In genomic region chr19:12550951-12551832, GRCh38 we compare ENCODE assay signal across 1 cellular context.
A peak's percentile ranks its signal among the peaks of the same experiment; 100 is the strongest.
TF ChIP-seq lines count a peak whose summit lies in the region.

ZNF564 (minus strand) TSS chr19:12551482; CDS start chr19:12551332, 150 bp downstream.

TF ChIP-seq in K562, 482 proteins besides CTCF, POLR2A, EP300 and RAD21 (continued from another document and continues in another):
- TF ChIP-seq E2F8 (IDR thresholded peaks at IDR 0.05; ENCODE audit: low read depth, partially characterized antibody) (peak; percentile 64), THRA (IDR thresholded peaks at IDR 0.05) (no peak), GMEB1 (CRISPR knock-in tag; IDR thresholded peaks at IDR 0.05) (no peak), ZNF431 (CRISPR knock-in tag; IDR thresholded peaks at IDR 0.05) (no peak), RB1 (IDR thresholded peaks at IDR 0.05; ENCODE audit: low read depth) (peak; percentile 69), KAT7 (CRISPR knock-in tag; IDR thresholded peaks at IDR 0.05; ENCODE audit: borderline replicate concordance) (peak; percentile 41; the same call in 1 of the 2 replicates), ZNF586 (CRISPR knock-in tag; conservative IDR thresholded peaks at IDR 0.05) (no peak), LCOR (CRISPR knock-in tag; IDR thresholded peaks at IDR 0.05) (peak; percentile 63; the same call in 1 of the 2 replicates), MLLT1 (IDR thresholded peaks at IDR 0.05) (peak in 1 of 2 experiments; percentile 37; a peak in 1 of 4 replicates), MYBL2 (IDR thresholded peaks at IDR 0.05; ENCODE audit: low read depth) (no peak), MYBL2 (CRISPR knock-in tag; IDR thresholded peaks at IDR 0.05; ENCODE audit: borderline replicate concordance) (no peak), ZBTB8A (IDR thresholded peaks at IDR 0.05; ENCODE audit: partially characterized antibody) (no peak), SRSF1 (IDR thresholded peaks at IDR 0.05; ENCODE audit: low read depth, low read length) (0 out of 2 replicates have a peak, but pooled peaks have one; percentile 37), ARID3A (IDR thresholded peaks at IDR 0.05; ENCODE audit: borderline replicate concordance, low read depth, low read length) (peak; percentile 57; the same call in 1 of the 2 replicates), GABPB1 (CRISPR knock-in tag; IDR thresholded peaks at IDR 0.05) (peak; percentile 96), TAF9B (IDR thresholded peaks at IDR 0.05; ENCODE audit: partially characterized antibody) (peak; percentile 60), ETV1 (tag; conservative IDR thresholded peaks at IDR 0.05; ENCODE audit: low read depth) (peak; percentile 80), FOXK2 (conservative IDR thresholded peaks at IDR 0.05 in 1 of 2, IDR thresholded peaks at IDR 0.05 in 1 of 2; ENCODE audit: low read depth in 2 of 2) (peak; percentile 12 to 59), CHD2 (IDR thresholded peaks at IDR 0.05; ENCODE audit: low read depth, low read length) (peak; percentile 80), ZNF217 (CRISPR knock-in tag; IDR thresholded peaks at IDR 0.05) (no peak), SPI1 (IDR thresholded peaks at IDR 0.05; ENCODE audit: borderline replicate concordance, low read depth, low read length) (peak; percentile 81), FOSL1 (tag; conservative IDR thresholded peaks at IDR 0.05) (0 out of 2 replicates have a peak, but pooled peaks have one; percentile 41), ZFP91 (CRISPR knock-in tag; IDR thresholded peaks at IDR 0.05) (no peak), SMAD4 (CRISPR knock-in tag; conservative IDR thresholded peaks at IDR 0.05) (peak; percentile 66), EP400 (IDR thresholded peaks at IDR 0.05) (peak; percentile 94), RCOR1 (IDR thresholded peaks at IDR 0.05; ENCODE audit: borderline replicate concordance in 1 of 2, low read depth in 2 of 2, low read length in 2 of 2) (peak in 1 of 2 experiments; percentile 3; a peak in 1 of 4 replicates), SMAD1 (IDR thresholded peaks at IDR 0.05; ENCODE audit: low read depth, low read length, partially characterized antibody) (peak; percentile 15), ZEB2 (IDR thresholded peaks at IDR 0.05) (peak; percentile 26; the same call in 1 of the 2 replicates), KDM1A (IDR thresholded peaks at IDR 0.05) (no peak), POLR2AphosphoS2 (IDR thresholded peaks at IDR 0.05; ENCODE audit: low read length) (peak; percentile 74; the same call in 1 of the 2 replicates), TGIF2 (CRISPR knock-in tag; IDR thresholded peaks at IDR 0.05) (no peak), ZHX1 (conservative IDR thresholded peaks at IDR 0.05; ENCODE audit: low read length) (peak; percentile 52; the same call in 1 of the 2 replicates), ELF4 (CRISPR knock-in tag; IDR thresholded peaks at IDR 0.05) (0 out of 2 replicates have a peak, but pooled peaks have one; percentile 5), ZNF124 (CRISPR knock-in tag; IDR thresholded peaks at IDR 0.05) (no peak), CBX1 (IDR thresholded peaks at IDR 0.05; ENCODE audit: low read depth) (peak; percentile 44), BACH1 (tag; IDR thresholded peaks at IDR 0.05) (no peak), MNT (conservative IDR thresholded peaks at IDR 0.05) (peak; percentile 62 to 80; a peak in 3 of 4 replicates), HEY1 (CRISPR knock-in tag; IDR thresholded peaks at IDR 0.05; ENCODE audit: borderline replicate concordance) (no peak), SMARCA5 (IDR thresholded peaks at IDR 0.05) (no peak), POLR2G (IDR thresholded peaks at IDR 0.05; ENCODE audit: low read depth, low read length) (peak; percentile 94), SP1 (CRISPR knock-in tag; IDR thresholded peaks at IDR 0.05) (peak; percentile 81), STAT5B (CRISPR knock-in tag; IDR thresholded peaks at IDR 0.05) (no peak), NONO (IDR thresholded peaks at IDR 0.05; ENCODE audit: low read depth in 2 of 2, low read length in 1 of 2) (peak in 1 of 2 experiments; percentile 80; a peak in 2 of 4 replicates), RBBP5 (IDR thresholded peaks at IDR 0.05; ENCODE audit: borderline replicate concordance, insufficient read depth, low read length, poor library complexity, severe bottlenecking) (peak; percentile 73), NFYB (IDR thresholded peaks at IDR 0.05; ENCODE audit: extremely low read depth, insufficient read length) (peak; percentile 99), MEF2D (tag; conservative IDR thresholded peaks at IDR 0.05; ENCODE audit: low read depth) (no peak), ELF1 (tag; IDR thresholded peaks at IDR 0.05) (peak; percentile 92), ZC3H8 (IDR thresholded peaks at IDR 0.05) (no peak), POLR2H (tag; IDR thresholded peaks at IDR 0.05; ENCODE audit: low read depth) (peak; percentile 89), ZNF639 (CRISPR knock-in tag; conservative IDR thresholded peaks at IDR 0.05 in 1 of 2, IDR thresholded peaks at IDR 0.05 in 1 of 2) (peak in 1 of 2 experiments; percentile 75; a peak in 1 of 4 replicates), PHF8 (IDR thresholded peaks at IDR 0.05; ENCODE audit: borderline replicate concordance, low read length) (peak; percentile 87), C11orf30 (IDR thresholded peaks at IDR 0.05; ENCODE audit: low read depth) (peak; percentile 82)
